Comparison of ENCODE assay signal across 16 cellular contexts in the genomic region with DNA sequence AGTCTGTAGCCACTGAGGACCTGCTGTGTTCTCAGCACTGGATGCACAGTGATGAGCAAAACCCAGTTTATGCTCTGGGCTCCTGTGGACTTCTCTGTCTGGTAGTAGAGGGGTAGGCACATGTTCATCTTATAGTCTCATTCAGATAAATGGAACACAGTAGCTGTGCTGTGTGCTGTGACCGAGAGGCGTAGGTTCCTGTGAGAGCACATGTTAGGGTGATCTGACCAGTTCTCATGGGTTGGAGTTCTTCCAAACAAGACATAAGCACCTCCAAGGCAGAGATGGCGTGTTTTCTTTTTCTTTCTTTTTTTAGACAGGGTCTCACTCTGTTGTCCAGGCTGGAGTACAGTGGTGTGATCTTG.
A peak's percentile ranks its signal among the peaks of the same experiment; 100 is the strongest.
DNase-seq lines count a peak whose midpoint lies in the region; ATAC-seq and TF ChIP-seq lines count a peak whose summit lies in the region.
"Had no signal": no experiment of that assay in that cellular context is flagged by ENCODE, and none has a peak within 500 bp of the region (broad histone marks: within the 10 kb centered on the region; RNA-seq: fewer than 3 reads in every experiment).

No MANE protein-coding gene starts in this region.

- no peaks in the 10 kb centered on the region for H3K27me3 ChIP-seq in left ventricle myocardium inferior (ENCODE audit: low read depth)
- H3K27me3 ChIP-seq in liver (ENCODE audit: control insufficient read depth in 4 of 4, insufficient read depth in 4 of 4, low read length in 3 of 4) = no peaks in the 10 kb centered on the region

- H3K4me1 ChIP-seq in left ventricle myocardium inferior (peaks cover 34% of the 10 kb centered on the region), liver (ENCODE audit: control insufficient read depth in 4 of 4, insufficient read depth in 4 of 4, low read length in 3 of 4) (peaks cover 17 to 35% (median 24%) of the 10 kb centered on the region in 4 donors)

- no peak for ATAC-seq in left ventricle myocardium superior
- ATAC-seq in sciatic nerve = peak; percentile 10
- ATAC-seq in GM19463 (IDR thresholded peaks at IDR 0.05; ENCODE audit: unreplicated experiment) = no peak
- ATAC-seq in HG03442 (IDR thresholded peaks at IDR 0.05; ENCODE audit: unreplicated experiment) = no peak
- ATAC-seq: naive thymus-derived CD8-positive, alpha-beta T cell had no signal

- H3K9me3 ChIP-seq in left ventricle myocardium inferior (replicated peaks) = no peaks in the 10 kb centered on the region
- H3K9me3 ChIP-seq in liver (ENCODE audit: control insufficient read depth in 4 of 4, low read length in 3 of 4) = no peaks in the 10 kb centered on the region
- H3K9me3 ChIP-seq: thoracic aorta had no signal

- no peak for TF ChIP-seq RAD21 in liver (IDR thresholded peaks at IDR 0.05)

- DNase-seq in left ventricle myocardium inferior = no peak
- no peak for DNase-seq in left ventricle myocardium superior
- DNase-seq in sciatic nerve (ENCODE audit: low spot score) = no peak
- DNase-seq in H4 (ENCODE audit: low spot score) = no peak
- DNase-seq in SK-N-DZ (ENCODE audit: low spot score) = no peak
- DNase-seq: activated CD4-positive, alpha-beta memory T cell treated with anti-CD3 and anti-CD28 coated beads for 36 hours; activated T-cell treated with anti-CD3 and anti-CD28 coated beads, Interleukin-2, amount 50 U/mL, for 48 hours; CD4-positive, alpha-beta memory T cell; naive thymus-derived CD8-positive, alpha-beta T cell; NCI-H1417; NCI-H2171 treated with DMSO at 0.1 percent for 48 hours; WERI-Rb-1 had no signal

- intact Hi-C loops in left ventricle myocardium inferior (cut with micrococcal nuclease) = no loop called here
- intact Hi-C loops in left ventricle myocardium superior (cut with micrococcal nuclease) = no loop called here
- intact Hi-C loops in sciatic nerve (cut with DNase I) = no loop called here

- H3K4me3 ChIP-seq in left ventricle myocardium inferior (no peak overlapping the region), liver (ENCODE audit: low read depth in 1 of 3, low read length in 3 of 3) (no peak overlapping the region)
- H3K4me3 ChIP-seq: thoracic aorta had no signal

- no peaks in the 10 kb centered on the region for H3K36me3 ChIP-seq in left ventricle myocardium inferior
- peaks cover 0 to 1% (median 0%) of the 10 kb centered on the region in 4 donors for H3K36me3 ChIP-seq in liver (ENCODE audit: control insufficient read depth in 4 of 4, insufficient read depth in 3 of 4, low read depth in 1 of 4, low read length in 3 of 4)
- H3K36me3 ChIP-seq: thoracic aorta, WERI-Rb-1 had no signal

- 89% methylated on average over 3 of the region's 3 CpGs for WGBS in liver

- no peak for TF ChIP-seq CTCF in left ventricle myocardium inferior (IDR thresholded peaks at IDR 0.05; ENCODE audit: borderline replicate concordance)
- no peak for TF ChIP-seq CTCF in liver (IDR thresholded peaks at IDR 0.05; ENCODE audit: low read depth, low read length, missing input control)

- H3K9ac ChIP-seq in liver (ENCODE audit: low read depth in 1 of 2, low read length in 2 of 2) = peak overlapping the region in 1 of 2 donors; percentile 68

- H3K27ac ChIP-seq in left ventricle myocardium inferior (replicated peaks) = peak overlapping the region; percentile 61
- peak overlapping the region; percentile 18 to 57 for H3K27ac ChIP-seq in liver (ENCODE audit: low read depth in 1 of 2, low read length in 2 of 2)
- H3K27ac ChIP-seq: thoracic aorta, WERI-Rb-1 had no signal

TF ChIP-seq in liver, 16 proteins besides CTCF, POLR2A, EP300 and RAD21:
- no peak for TF ChIP-seq NR2F2 (IDR thresholded peaks at IDR 0.05)
- no peak for TF ChIP-seq TAF1 (conservative IDR thresholded peaks at IDR 0.05)
- no peak for TF ChIP-seq SP1 (IDR thresholded peaks at IDR 0.05)
- TF ChIP-seq HNF4A (conservative IDR thresholded peaks at IDR 0.05) = no peak
- TF ChIP-seq, protein P1, sequence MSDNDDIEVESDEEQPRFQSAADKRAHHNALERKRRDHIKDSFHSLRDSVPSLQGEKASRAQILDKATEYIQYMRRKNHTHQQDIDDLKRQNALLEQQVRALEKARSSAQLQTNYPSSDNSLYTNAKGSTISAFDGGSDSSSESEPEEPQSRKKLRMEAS (IDR thresholded peaks at IDR 0.05) = no peak
- no peak for TF ChIP-seq JUND (IDR thresholded peaks at IDR 0.05)
- no peak for TF ChIP-seq FOXA1 (IDR thresholded peaks at IDR 0.05)
- no peak for TF ChIP-seq RXRA (IDR thresholded peaks at IDR 0.05)
- TF ChIP-seq, protein P2, sequence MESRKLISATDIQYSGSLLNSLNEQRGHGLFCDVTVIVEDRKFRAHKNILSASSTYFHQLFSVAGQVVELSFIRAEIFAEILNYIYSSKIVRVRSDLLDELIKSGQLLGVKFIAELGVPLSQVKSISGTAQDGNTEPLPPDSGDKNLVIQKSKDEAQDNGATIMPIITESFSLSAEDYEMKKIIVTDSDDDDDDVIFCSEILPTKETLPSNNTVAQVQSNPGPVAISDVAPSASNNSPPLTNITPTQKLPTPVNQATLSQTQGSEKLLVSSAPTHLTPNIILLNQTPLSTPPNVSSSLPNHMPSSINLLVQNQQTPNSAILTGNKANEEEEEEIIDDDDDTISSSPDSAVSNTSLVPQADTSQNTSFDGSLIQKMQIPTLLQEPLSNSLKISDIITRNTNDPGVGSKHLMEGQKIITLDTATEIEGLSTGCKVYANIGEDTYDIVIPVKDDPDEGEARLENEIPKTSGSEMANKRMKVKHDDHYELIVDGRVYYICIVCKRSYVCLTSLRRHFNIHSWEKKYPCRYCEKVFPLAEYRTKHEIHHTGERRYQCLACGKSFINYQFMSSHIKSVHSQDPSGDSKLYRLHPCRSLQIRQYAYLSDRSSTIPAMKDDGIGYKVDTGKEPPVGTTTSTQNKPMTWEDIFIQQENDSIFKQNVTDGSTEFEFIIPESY (IDR thresholded peaks at IDR 0.05) = no peak
- no peak for TF ChIP-seq EGR1 (IDR thresholded peaks at IDR 0.05; ENCODE audit: low read depth in 2 of 2)
- TF ChIP-seq YY1 (IDR thresholded peaks at IDR 0.05) = no peak
- TF ChIP-seq FOXA2 (IDR thresholded peaks at IDR 0.05) = no peak
- TF ChIP-seq, protein P3, sequence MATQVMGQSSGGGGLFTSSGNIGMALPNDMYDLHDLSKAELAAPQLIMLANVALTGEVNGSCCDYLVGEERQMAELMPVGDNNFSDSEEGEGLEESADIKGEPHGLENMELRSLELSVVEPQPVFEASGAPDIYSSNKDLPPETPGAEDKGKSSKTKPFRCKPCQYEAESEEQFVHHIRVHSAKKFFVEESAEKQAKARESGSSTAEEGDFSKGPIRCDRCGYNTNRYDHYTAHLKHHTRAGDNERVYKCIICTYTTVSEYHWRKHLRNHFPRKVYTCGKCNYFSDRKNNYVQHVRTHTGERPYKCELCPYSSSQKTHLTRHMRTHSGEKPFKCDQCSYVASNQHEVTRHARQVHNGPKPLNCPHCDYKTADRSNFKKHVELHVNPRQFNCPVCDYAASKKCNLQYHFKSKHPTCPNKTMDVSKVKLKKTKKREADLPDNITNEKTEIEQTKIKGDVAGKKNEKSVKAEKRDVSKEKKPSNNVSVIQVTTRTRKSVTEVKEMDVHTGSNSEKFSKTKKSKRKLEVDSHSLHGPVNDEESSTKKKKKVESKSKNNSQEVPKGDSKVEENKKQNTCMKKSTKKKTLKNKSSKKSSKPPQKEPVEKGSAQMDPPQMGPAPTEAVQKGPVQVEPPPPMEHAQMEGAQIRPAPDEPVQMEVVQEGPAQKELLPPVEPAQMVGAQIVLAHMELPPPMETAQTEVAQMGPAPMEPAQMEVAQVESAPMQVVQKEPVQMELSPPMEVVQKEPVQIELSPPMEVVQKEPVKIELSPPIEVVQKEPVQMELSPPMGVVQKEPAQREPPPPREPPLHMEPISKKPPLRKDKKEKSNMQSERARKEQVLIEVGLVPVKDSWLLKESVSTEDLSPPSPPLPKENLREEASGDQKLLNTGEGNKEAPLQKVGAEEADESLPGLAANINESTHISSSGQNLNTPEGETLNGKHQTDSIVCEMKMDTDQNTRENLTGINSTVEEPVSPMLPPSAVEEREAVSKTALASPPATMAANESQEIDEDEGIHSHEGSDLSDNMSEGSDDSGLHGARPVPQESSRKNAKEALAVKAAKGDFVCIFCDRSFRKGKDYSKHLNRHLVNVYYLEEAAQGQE (IDR thresholded peaks at IDR 0.05) = no peak
- TF ChIP-seq GABPA (IDR thresholded peaks at IDR 0.05 in 1 of 2, conservative IDR thresholded peaks at IDR 0.05 in 1 of 2) = no peak
- TF ChIP-seq, protein P4, sequence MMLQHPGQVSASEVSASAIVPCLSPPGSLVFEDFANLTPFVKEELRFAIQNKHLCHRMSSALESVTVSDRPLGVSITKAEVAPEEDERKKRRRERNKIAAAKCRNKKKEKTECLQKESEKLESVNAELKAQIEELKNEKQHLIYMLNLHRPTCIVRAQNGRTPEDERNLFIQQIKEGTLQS (IDR thresholded peaks at IDR 0.05) = no peak
- no peak for TF ChIP-seq HNF4G (IDR thresholded peaks at IDR 0.05)
